10 cellular contexts compared by ENCODE assay signal in genomic region chr2:149648282-149649030, GRCh38.
A peak's percentile ranks its signal among the peaks of the same experiment; 100 is the strongest.
DNase-seq lines count a peak whose midpoint lies in the region; ATAC-seq and TF ChIP-seq lines count a peak whose summit lies in the region.
"Had no signal": no experiment of that assay in that cellular context is flagged by ENCODE, and none has a peak within 500 bp of the region (broad histone marks: within the 10 kb centered on the region; RNA-seq: fewer than 3 reads in every experiment).

No MANE protein-coding gene starts in this region.

- no peak for TF ChIP-seq POLR2A in GM18505 (IDR thresholded peaks at IDR 0.05; ENCODE audit: borderline replicate concordance, extremely low read depth, insufficient read depth, insufficient read length)

- no peaks in the 10 kb centered on the region for H3K9me3 Mint-ChIP-seq in osteocyte (ENCODE audit: unreplicated experiment)

- no peaks in the 10 kb centered on the region for H3K27me3 Mint-ChIP-seq in osteocyte (ENCODE audit: unreplicated experiment)

- H3K4me3 Mint-ChIP-seq in osteocyte (ENCODE audit: unreplicated experiment), result no peak overlapping the region
- H3K4me3 Mint-ChIP-seq: activated naive CD4-positive, alpha-beta T cell treated with anti-CD3 and anti-CD28 coated beads, Interleukin-2, amount 10 ng/mL, durations not matched to agents 7 days and 5 days had no signal

- in situ Hi-C loops in SK-MEL-5 (cut with HindIII; ENCODE audit: low pct_unique_long_range_greater_than_20kb, low sequenced_read_pairs), result no loop called here

- peak overlapping the region; percentile 74 for H3K27ac Mint-ChIP-seq in osteocyte (ENCODE audit: unreplicated experiment)
- H3K27ac Mint-ChIP-seq: activated naive CD4-positive, alpha-beta T cell treated with anti-CD3 and anti-CD28 coated beads, Interleukin-2, amount 10 ng/mL, durations not matched to agents 7 days and 5 days had no signal

- no peaks in the 10 kb centered on the region for H3K36me3 Mint-ChIP-seq in osteocyte (ENCODE audit: unreplicated experiment)
- H3K36me3 Mint-ChIP-seq: activated naive CD4-positive, alpha-beta T cell treated with anti-CD3 and anti-CD28 coated beads, Interleukin-2, amount 10 ng/mL, durations not matched to agents 7 days and 5 days had no signal

- TF ChIP-seq CTCF in osteocyte (IDR thresholded peaks at IDR 0.05), result peak; percentile 18

- DNase-seq in EL (peak; percentile 98), SK-MEL-5 (ENCODE audit: low read depth, low spot score) (peak; percentile 92), fibroblast of the conjunctiva (ENCODE audit: low read depth) (peak; percentile 57), osteocyte (ENCODE audit: extremely low spot score, unreplicated experiment) (no peak), hippocampal formation (lab: John Stamatoyannopoulos, UW) (no peak)
- DNase-seq in activated effector memory CD4-positive, alpha-beta T cell treated with Interleukin-2 at 50 U/mL for 16 hours, result no peak
- DNase-seq: activated naive CD4-positive, alpha-beta T cell treated with anti-CD3 and anti-CD28 coated beads, Interleukin-2, amount 10 ng/mL, durations not matched to agents 7 days and 5 days; H7 had no signal

- H3K4me1 Mint-ChIP-seq in osteocyte (ENCODE audit: unreplicated experiment), result peaks cover 27% of the 10 kb centered on the region
- H3K4me1 Mint-ChIP-seq: activated naive CD4-positive, alpha-beta T cell treated with anti-CD3 and anti-CD28 coated beads, Interleukin-2, amount 10 ng/mL, durations not matched to agents 7 days and 5 days had no signal

- ATAC-seq in GM18505 (IDR thresholded peaks at IDR 0.05; ENCODE audit: unreplicated experiment) (no peak), GM21619 (IDR thresholded peaks at IDR 0.05; ENCODE audit: unreplicated experiment) (no peak)

Comparison
In these comparisons a context has a peak if more than half of its experiments do, and no peak if none do; other contexts are left out.
1. DNase-seq: peak in EL (single experiment), SK-MEL-5 (single experiment) and fibroblast of the conjunctiva (single experiment); none in osteocyte (single experiment), hippocampal formation (0 of 2) and activated effector memory CD4-positive, alpha-beta T cell treated with Interleukin-2 at 50 U/mL for 16 hours (single experiment).